15 cellular contexts compared by ENCODE assay signal in the genomic region with DNA sequence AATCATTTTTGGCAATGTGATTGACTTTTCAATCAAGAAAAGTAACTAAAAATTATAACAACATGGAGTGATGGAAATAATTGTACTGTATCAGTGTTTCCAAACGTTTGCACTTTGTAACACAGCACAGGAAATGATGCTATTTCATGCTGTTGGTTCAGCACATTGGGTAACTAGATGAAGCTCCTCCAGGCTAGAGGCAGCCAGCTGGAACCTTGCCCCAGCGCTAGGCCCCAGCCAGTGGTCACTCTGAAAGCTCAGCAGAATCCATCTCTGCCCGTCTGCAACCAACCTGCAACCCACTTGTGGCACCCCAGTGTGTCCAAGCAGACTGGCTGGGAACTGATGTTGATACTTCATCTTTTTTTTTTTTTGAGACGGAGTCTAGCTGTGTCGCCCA. TPM values are rescaled to one million over a fixed set of nuclear protein-coding genes. Genes with fewer than 3 reads are reported as not detected.
DNase-seq lines count a peak whose midpoint lies in the region; ATAC-seq and TF ChIP-seq lines count a peak whose summit lies in the region.
"Had no signal": no experiment of that assay in that cellular context is flagged by ENCODE, and none has a peak within 500 bp of the region (broad histone marks: within the 10 kb centered on the region; RNA-seq: fewer than 3 reads in every experiment).

No MANE protein-coding gene starts in this region.

- H2AFZ ChIP-seq in neuronal stem cell (ENCODE audit: low read length) = no peak overlapping the region

- WGBS in neuronal stem cell (ENCODE audit: extremely low coverage in 2 of 2, insufficient read length in 2 of 2, insufficient replicate concordance in 1 of 2), 2 donors = no CpG with 5 or more reads among the region's 5 CpGs
- 65 to 80% (median 75%) methylated on average over 5 of the region's 5 CpGs for WGBS in stomach, 5 donors

- H3K14ac ChIP-seq in neuronal stem cell (ENCODE audit: low read length) = no peak overlapping the region

- no peak overlapping the region for H4K91ac ChIP-seq in neuronal stem cell (ENCODE audit: low read depth, low read length, poor library complexity)

- H2AK5ac ChIP-seq in neuronal stem cell (ENCODE audit: low read depth, low read length) = no peak overlapping the region

- H3K36me3 ChIP-seq in CD8-positive, alpha-beta T cell (ENCODE audit: insufficient read depth, low read length) = peaks cover 43% of the 10 kb centered on the region
- peaks cover 9 to 48% (median 9%) of the 10 kb centered on the region in 3 experiments for H3K36me3 ChIP-seq in naive thymus-derived CD4-positive, alpha-beta T cell (ENCODE audit: control insufficient read depth in 2 of 3, insufficient read depth in 3 of 3, low read length in 3 of 3)
- H3K36me3 ChIP-seq in neuronal stem cell (replicated peaks in 1 of 2; ENCODE audit: control insufficient read depth in 2 of 2, insufficient read depth in 2 of 2, low read length in 2 of 2) (peaks cover 0 to 3% of the 10 kb centered on the region in 2 donors), stomach (peaks cover 0 to 54% (median 45%) of the 10 kb centered on the region in 4 donors)

- no peak for DNase-seq in CD8-positive, alpha-beta T cell
- DNase-seq in NCI-H2196 treated with DMSO at 0.1 percent for 48 hours (lab: John Stamatoyannopoulos, UW; ENCODE audit: unreplicated experiment) = peak; percentile 19
- peak; percentile 60 for DNase-seq in fibroblast of gingiva (ENCODE audit: low read depth)
- no peak for DNase-seq in naive thymus-derived CD4-positive, alpha-beta T cell
- DNase-seq in neuronal stem cell (ENCODE audit: low spot score) = no peak
- no peak for DNase-seq in stomach
- DNase-seq: activated gamma-delta T cell treated with Interleukin-2 at 50 U/mL for 16 hours; effector CD4-positive, alpha-beta T cell; H9; KG1; NCI-H345 had no signal

- intact Hi-C loops in CD8-positive, alpha-beta T cell (cut with DNase I, micrococcal nuclease) = loop anchor here in 1 of 2 experiments (2.0 kb wide), 1 partner anchor 15 kb away; the partner anchor contains the start of genes COA5 and UNC50
- intact Hi-C loops in naive thymus-derived CD4-positive, alpha-beta T cell (cut with micrococcal nuclease) = loop anchor here in 1 of 2 donors (2.0 kb wide), 1 partner anchor 15 kb away; the partner anchor contains the start of genes COA5 and UNC50
- intact Hi-C loops in stomach (cut with DNase I; ENCODE audit: low total_unique reads) = no loop called here

- H3K4me3 ChIP-seq in CD8-positive, alpha-beta T cell (ENCODE audit: low read depth, low read length) = no peak overlapping the region
- H3K4me3 ChIP-seq in naive thymus-derived CD4-positive, alpha-beta T cell (ENCODE audit: low read length) = no peak overlapping the region
- H3K4me3 ChIP-seq in neuronal stem cell (ENCODE audit: low read length in 2 of 2) (no peak overlapping the region), stomach (no peak overlapping the region)
- H3K4me3 ChIP-seq: SJCRH30 had no signal

- no peak for TF ChIP-seq EP300 in stomach (IDR thresholded peaks at IDR 0.05)

- no peak overlapping the region for H3K4me3 Mint-ChIP-seq in CD8-positive, alpha-beta T cell
- H3K4me3 Mint-ChIP-seq in naive thymus-derived CD4-positive, alpha-beta T cell = no peak overlapping the region
- H3K4me3 Mint-ChIP-seq: H9, WTC11 had no signal

- H3K27ac Mint-ChIP-seq in CD8-positive, alpha-beta T cell = peak overlapping the region; percentile 88
- H3K27ac Mint-ChIP-seq in naive thymus-derived CD4-positive, alpha-beta T cell = peak overlapping the region in 5 of 9 donors; percentile 43 to 87 (median 61)
- H3K27ac Mint-ChIP-seq: WTC11 had no signal

- POLR2A ChIA-PET in CD8-positive, alpha-beta T cell (lab: Charles Lee) = no interaction called here
- POLR2A ChIA-PET in naive thymus-derived CD4-positive, alpha-beta T cell (lab: Charles Lee) = interaction anchor here (1.0 kb wide), 1 partner anchor 108 kb away, joined by 4 read pairs; no protein-coding TSS in a partner anchor

- H3K79me1 ChIP-seq in neuronal stem cell (ENCODE audit: low read depth, low read length) = no peaks in the 10 kb centered on the region

- H4K8ac ChIP-seq in neuronal stem cell (ENCODE audit: low read depth, low read length) = no peak overlapping the region

- no peak overlapping the region for H3K18ac ChIP-seq in neuronal stem cell (ENCODE audit: low read length)

- TF ChIP-seq POLR2A in stomach (IDR thresholded peaks at IDR 0.05) = no peak

- H2BK15ac ChIP-seq in neuronal stem cell (ENCODE audit: low read length) = no peak overlapping the region

- H3K4me1 ChIP-seq in CD8-positive, alpha-beta T cell (ENCODE audit: insufficient read depth, low read length) = peaks cover 2% of the 10 kb centered on the region
- no peaks in the 10 kb centered on the region for H3K4me1 ChIP-seq in naive thymus-derived CD4-positive, alpha-beta T cell (ENCODE audit: control insufficient read depth in 2 of 2, insufficient read depth in 2 of 2, low read length in 2 of 2)
- no peaks in the 10 kb centered on the region for H3K4me1 ChIP-seq in neuronal stem cell (ENCODE audit: control insufficient read depth in 2 of 2, insufficient read depth in 1 of 2, low read depth in 1 of 2, low read length in 2 of 2)
- H3K4me1 ChIP-seq in stomach = no peaks in the 10 kb centered on the region
- H3K4me1 ChIP-seq: SJCRH30 had no signal

- peaks cover 78% of the 10 kb centered on the region for H3K36me3 Mint-ChIP-seq in CD8-positive, alpha-beta T cell
- H3K36me3 Mint-ChIP-seq in naive thymus-derived CD4-positive, alpha-beta T cell = peaks cover 0 to 41% (median 23%) of the 10 kb centered on the region in 5 donors
- H3K36me3 Mint-ChIP-seq: WTC11 had no signal

- CTCF ChIA-PET in CD8-positive, alpha-beta T cell (lab: Charles Lee) = interaction anchor here (0.7 to 1.2 kb wide), 3 partner anchors 36 to 54 kb away, joined by 3 read pairs; no protein-coding TSS in a partner anchor
- CTCF ChIA-PET in naive thymus-derived CD4-positive, alpha-beta T cell (lab: Charles Lee) = interaction anchor here (0.6 kb wide), 1 partner anchor 57 kb away, joined by 4 read pairs; no protein-coding TSS in a partner anchor

- H3K27ac ChIP-seq in CD8-positive, alpha-beta T cell (ENCODE audit: low read depth, low read length) = no peak overlapping the region
- H3K27ac ChIP-seq in naive thymus-derived CD4-positive, alpha-beta T cell (ENCODE audit: low read depth, low read length) = no peak overlapping the region
- H3K27ac ChIP-seq in neuronal stem cell (replicated peaks; ENCODE audit: low read length) = no peak overlapping the region
- no peak overlapping the region for H3K27ac ChIP-seq in stomach
- H3K27ac ChIP-seq: SJCRH30 had no signal

- no peaks in the 10 kb centered on the region for H3K27me3 ChIP-seq in CD8-positive, alpha-beta T cell (ENCODE audit: insufficient read depth, low read length)
- no peaks in the 10 kb centered on the region for H3K27me3 ChIP-seq in naive thymus-derived CD4-positive, alpha-beta T cell (ENCODE audit: control insufficient read depth in 2 of 2, insufficient read depth in 2 of 2, low read length in 2 of 2)
- H3K27me3 ChIP-seq in neuronal stem cell (ENCODE audit: control insufficient read depth in 3 of 3, insufficient read depth in 3 of 3, low read depth in 1 of 3, low read length in 3 of 3) (no peaks in the 10 kb centered on the region), stomach (no peaks in the 10 kb centered on the region)
- H3K27me3 ChIP-seq: SJCRH30 had no signal

- H2BK12ac ChIP-seq in neuronal stem cell (ENCODE audit: low read length) = no peak overlapping the region

- H2BK5ac ChIP-seq in neuronal stem cell (ENCODE audit: low read length) = no peak overlapping the region

- no peaks in the 10 kb centered on the region for H3K27me3 Mint-ChIP-seq in CD8-positive, alpha-beta T cell (ENCODE audit: low read depth)
- H3K27me3 Mint-ChIP-seq in naive thymus-derived CD4-positive, alpha-beta T cell = no peaks in the 10 kb centered on the region

- no peaks in the 10 kb centered on the region for H3K9me3 Mint-ChIP-seq in CD8-positive, alpha-beta T cell
- H3K9me3 Mint-ChIP-seq in naive thymus-derived CD4-positive, alpha-beta T cell = no peaks in the 10 kb centered on the region
- H3K9me3 Mint-ChIP-seq: H9 had no signal

- no peak overlapping the region for H3K4me2 ChIP-seq in neuronal stem cell (ENCODE audit: insufficient read depth, low read length, poor library complexity, severe bottlenecking)

- peaks cover 40% of the 10 kb centered on the region for H3K4me1 Mint-ChIP-seq in CD8-positive, alpha-beta T cell (ENCODE audit: low read depth)
- H3K4me1 Mint-ChIP-seq in naive thymus-derived CD4-positive, alpha-beta T cell = peaks cover 12 to 57% (median 28%) of the 10 kb centered on the region in 7 donors
- H3K4me1 Mint-ChIP-seq: WTC11 had no signal

- H3K23ac ChIP-seq in neuronal stem cell (ENCODE audit: low read depth, low read length, poor library complexity) = no peak overlapping the region

- H3K9me3 ChIP-seq in CD8-positive, alpha-beta T cell (ENCODE audit: low read length) = no peaks in the 10 kb centered on the region
- no peaks in the 10 kb centered on the region for H3K9me3 ChIP-seq in naive thymus-derived CD4-positive, alpha-beta T cell (ENCODE audit: control insufficient read depth in 2 of 3, low read length in 3 of 3)
- no peaks in the 10 kb centered on the region for H3K9me3 ChIP-seq in neuronal stem cell (replicated peaks in 1 of 2; ENCODE audit: control insufficient read depth in 2 of 2, insufficient read depth in 1 of 2, low read depth in 1 of 2, low read length in 2 of 2)
- H3K9me3 ChIP-seq in stomach = no peaks in the 10 kb centered on the region
- H3K9me3 ChIP-seq: SJCRH30 had no signal

- no peak for TF ChIP-seq CTCF in CD8-positive, alpha-beta T cell (IDR thresholded peaks at IDR 0.05)
- no peak for TF ChIP-seq CTCF in stomach (IDR thresholded peaks at IDR 0.05)

- no peak overlapping the region for H3K9ac ChIP-seq in neuronal stem cell (ENCODE audit: low read depth, low read length, poor library complexity)

- no peak overlapping the region for H3K4ac ChIP-seq in neuronal stem cell (ENCODE audit: low read length)

- no peak overlapping the region for H2BK120ac ChIP-seq in neuronal stem cell (ENCODE audit: low read depth, low read length)

- no peak for ATAC-seq in CD8-positive, alpha-beta T cell
- no peak for ATAC-seq in naive thymus-derived CD4-positive, alpha-beta T cell
- no peak for ATAC-seq in GM21717 (IDR thresholded peaks at IDR 0.05; ENCODE audit: unreplicated experiment)
- no peak for ATAC-seq in HG02938 (IDR thresholded peaks at IDR 0.05; ENCODE audit: unreplicated experiment)
- ATAC-seq: WTC11 had no signal

RNA-seq across cellular contexts. Expression of gene UNC50, which starts 15.3 kb away (rescaled TPM):
- 10 to 100 TPM; 12.5 to 14.4 TPM for total RNA-seq in CD8-positive, alpha-beta T cell
- total RNA-seq in naive thymus-derived CD4-positive, alpha-beta T cell = 10 to 100 TPM; 22.2 to 41.3 (median 29.9) TPM
- polyA plus RNA-seq in naive thymus-derived CD4-positive, alpha-beta T cell = 10 to 100 TPM; 59.2 to 63.2 TPM
- 59.4 TPM for polyA plus RNA-seq in neuronal stem cell (2013, experiment 1 of 2)
- polyA plus RNA-seq in neuronal stem cell (2013, experiment 2 of 2) = 59.6 TPM
- total RNA-seq in stomach = 10 to 100 TPM; 10.3 to 71.4 (median 41.3) TPM
- polyA plus RNA-seq in stomach = 10 to 100 TPM; 16.6 to 34.5 (median 20.7) TPM

RNA-seq across cellular contexts. Expression of gene COA5, which starts 15.3 kb away (rescaled TPM):
- 10 to 100 TPM; 19.7 to 24.1 TPM for total RNA-seq in CD8-positive, alpha-beta T cell
- total RNA-seq in naive thymus-derived CD4-positive, alpha-beta T cell = 10 to 100 TPM; 23.8 to 55.2 (median 29.2) TPM
- 10 to 100 TPM; 25.5 to 36.3 TPM for polyA plus RNA-seq in naive thymus-derived CD4-positive, alpha-beta T cell
- polyA plus RNA-seq in neuronal stem cell (2013, experiment 1 of 2) = 53.3 TPM
- 51.1 TPM for polyA plus RNA-seq in neuronal stem cell (2013, experiment 2 of 2)
- total RNA-seq in stomach = 10 to 100 TPM in 4 of 5 donors, 1 to 10 TPM in 1; 1.2 to 60.6 (median 36.5) TPM
- 10 to 100 TPM; 28.9 to 46.7 (median 32.7) TPM for polyA plus RNA-seq in stomach

Comparison
In these comparisons a context has a peak if more than half of its experiments do, and no peak if none do; other contexts are left out.
1. DNase-seq: peak in NCI-H2196 treated with DMSO at 0.1 percent for 48 hours (single experiment) and fibroblast of gingiva (single experiment); none in CD8-positive, alpha-beta T cell (0 of 7), naive thymus-derived CD4-positive, alpha-beta T cell (0 of 9), neuronal stem cell (single experiment) and stomach (single experiment).